In genomic region chr12:76319595-76320319, GRCh38 we compare ENCODE assay signal across 2 cellular contexts.
A peak's percentile ranks its signal among the peaks of the same experiment; 100 is the strongest.
TF ChIP-seq lines count a peak whose summit lies in the region.
"Not testable (repeated sequence)": the region's sequence is repeated elsewhere in the genome, so short reads cannot be mapped to it uniquely, and the experiment has no call there.

No MANE protein-coding gene starts in this region.

TF ChIP-seq in HEK293T, 16 proteins besides CTCF, POLR2A, EP300 and RAD21:
- TF ChIP-seq L3MBTL2 (conservative IDR thresholded peaks at IDR 0.05) = peak; percentile 67

TF ChIP-seq in K562, 482 proteins besides CTCF, POLR2A, EP300 and RAD21:
- 0 out of 2 replicates have a peak, but pooled peaks have one; percentile 20 for TF ChIP-seq SMARCC2 (IDR thresholded peaks at IDR 0.05; ENCODE audit: low read depth)
- 0 out of 4 replicates have a peak, but pooled peaks of 1 of the 2 experiments have one; percentile 10 for TF ChIP-seq NRF1 (conservative IDR thresholded peaks at IDR 0.05 in 1 of 2, IDR thresholded peaks at IDR 0.05 in 1 of 2)
- 0 out of 2 replicates have a peak, but pooled peaks have one; percentile 30 for TF ChIP-seq SMARCE1 (IDR thresholded peaks at IDR 0.05)
- TF ChIP-seq FOXK2 (conservative IDR thresholded peaks at IDR 0.05 in 1 of 2, IDR thresholded peaks at IDR 0.05 in 1 of 2; ENCODE audit: low read depth in 2 of 2) = peak in 1 of 2 experiments; percentile 36; a peak in 1 of 4 replicates
- TF ChIP-seq CXXC5 (CRISPR knock-in tag; IDR thresholded peaks at IDR 0.05) = peak; percentile 40
- peak; percentile 22; the same call in 1 of the 2 replicates for TF ChIP-seq ARID1B (IDR thresholded peaks at IDR 0.05)
- peak; percentile 19 for TF ChIP-seq POLR2B (IDR thresholded peaks at IDR 0.05; ENCODE audit: low read depth, partially characterized antibody)
- TF ChIP-seq POLR2G (IDR thresholded peaks at IDR 0.05; ENCODE audit: low read depth, low read length) = peak; percentile 37; the same call in 1 of the 2 replicates
- TF ChIP-seq TRIM24 (IDR thresholded peaks at IDR 0.05) = 0 out of 4 replicates have a peak, but pooled peaks of 1 of the 2 experiments have one; percentile 8
- TF ChIP-seq NFRKB (IDR thresholded peaks at IDR 0.05; ENCODE audit: low read depth) = peak; percentile 86; the same call in 1 of the 2 replicates
- peak; percentile 51 for TF ChIP-seq MEIS2 (IDR thresholded peaks at IDR 0.05; ENCODE audit: partially characterized antibody)
- TF ChIP-seq NR2C1 (IDR thresholded peaks at IDR 0.05) = peak; percentile 28; the same call in 1 of the 2 replicates
- not testable (repeated sequence) for TF ChIP-seq NR2C1 (tag; IDR thresholded peaks at IDR 0.05); PBX2 (CRISPR knock-in tag; IDR thresholded peaks at IDR 0.05; ENCODE audit: low read depth); MYC (IDR thresholded peaks at IDR 0.05; ENCODE audit: low read depth, low read length); NR2C2 (CRISPR knock-in tag; IDR thresholded peaks at IDR 0.05)
- 0 out of 2 replicates have a peak, but pooled peaks have one; percentile 10 for TF ChIP-seq CTBP1 (IDR thresholded peaks at IDR 0.05; ENCODE audit: borderline replicate concordance)
- TF ChIP-seq LEF1 (IDR thresholded peaks at IDR 0.05) = peak; percentile 47; the same call in 1 of the 2 replicates
- TF ChIP-seq EP400 (IDR thresholded peaks at IDR 0.05) = peak; percentile 50; the same call in 1 of the 2 replicates
- peak; percentile 46; the same call in 1 of the 2 replicates for TF ChIP-seq EGR1 (conservative IDR thresholded peaks at IDR 0.05)
- TF ChIP-seq TAF7 (tag; IDR thresholded peaks at IDR 0.05) = peak; percentile 43; the same call in 1 of the 2 replicates
- TF ChIP-seq TAF9B (IDR thresholded peaks at IDR 0.05; ENCODE audit: partially characterized antibody) = peak; percentile 53
- 0 out of 2 replicates have a peak, but pooled peaks have one; percentile 12 for TF ChIP-seq SOX6 (IDR thresholded peaks at IDR 0.05)
- peak; percentile 18; the same call in 1 of the 2 replicates for TF ChIP-seq PHF8 (IDR thresholded peaks at IDR 0.05; ENCODE audit: borderline replicate concordance, low read length)
- TF ChIP-seq, protein P1, sequence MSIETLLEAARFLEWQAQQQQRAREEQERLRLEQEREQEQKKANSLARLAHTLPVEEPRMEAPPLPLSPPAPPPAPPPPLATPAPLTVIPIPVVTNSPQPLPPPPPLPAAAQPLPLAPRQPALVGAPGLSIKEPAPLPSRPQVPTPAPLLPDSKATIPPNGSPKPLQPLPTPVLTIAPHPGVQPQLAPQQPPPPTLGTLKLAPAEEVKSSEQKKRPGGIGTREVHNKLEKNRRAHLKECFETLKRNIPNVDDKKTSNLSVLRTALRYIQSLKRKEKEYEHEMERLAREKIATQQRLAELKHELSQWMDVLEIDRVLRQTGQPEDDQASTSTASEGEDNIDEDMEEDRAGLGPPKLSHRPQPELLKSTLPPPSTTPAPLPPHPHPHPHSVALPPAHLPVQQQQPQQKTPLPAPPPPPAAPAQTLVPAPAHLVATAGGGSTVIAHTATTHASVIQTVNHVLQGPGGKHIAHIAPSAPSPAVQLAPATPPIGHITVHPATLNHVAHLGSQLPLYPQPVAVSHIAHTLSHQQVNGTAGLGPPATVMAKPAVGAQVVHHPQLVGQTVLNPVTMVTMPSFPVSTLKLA (conservative IDR thresholded peaks at IDR 0.05) = 0 out of 4 replicates have a peak, but pooled peaks of 1 of the 2 experiments have one; percentile 22
- TF ChIP-seq RBFOX2 (IDR thresholded peaks at IDR 0.05; ENCODE audit: low read depth, low read length) = peak; percentile 53
- peak in 1 of 2 experiments; percentile 40; a peak in 1 of 4 replicates for TF ChIP-seq HDAC1 (IDR thresholded peaks at IDR 0.05)
- TF ChIP-seq PBX2 (tag; conservative IDR thresholded peaks at IDR 0.05; ENCODE audit: low read depth) = 0 out of 2 replicates have a peak, but pooled peaks have one; percentile 16
- TF ChIP-seq FOXA3 (CRISPR knock-in tag; conservative IDR thresholded peaks at IDR 0.05 in 1 of 2, IDR thresholded peaks at IDR 0.05 in 1 of 2) = peak; percentile 61 to 73; a peak in 3 of 4 replicates
- TF ChIP-seq YY1 (IDR thresholded peaks at IDR 0.05; ENCODE audit: borderline replicate concordance in 1 of 3, control insufficient read depth in 1 of 3, extremely low read depth in 1 of 3, insufficient read depth in 3 of 3, insufficient read length in 1 of 3, insufficient replicate concordance in 2 of 3, low read depth in 1 of 3, low read length in 2 of 3) = peak in 2 of 3 experiments; percentile 15 to 29
- 0 out of 2 replicates have a peak, but pooled peaks have one; percentile 21 for TF ChIP-seq MYC (CRISPR knock-in tag; IDR thresholded peaks at IDR 0.05; ENCODE audit: borderline replicate concordance, low read depth)
- peak; percentile 52; the same call in 1 of the 2 replicates for TF ChIP-seq MGA (IDR thresholded peaks at IDR 0.05)
- 0 out of 2 replicates have a peak, but pooled peaks have one; percentile 23 for TF ChIP-seq NR2C2 (tag; IDR thresholded peaks at IDR 0.05)
